ENCODE assay signal across 8 cellular contexts in the genomic region with DNA sequence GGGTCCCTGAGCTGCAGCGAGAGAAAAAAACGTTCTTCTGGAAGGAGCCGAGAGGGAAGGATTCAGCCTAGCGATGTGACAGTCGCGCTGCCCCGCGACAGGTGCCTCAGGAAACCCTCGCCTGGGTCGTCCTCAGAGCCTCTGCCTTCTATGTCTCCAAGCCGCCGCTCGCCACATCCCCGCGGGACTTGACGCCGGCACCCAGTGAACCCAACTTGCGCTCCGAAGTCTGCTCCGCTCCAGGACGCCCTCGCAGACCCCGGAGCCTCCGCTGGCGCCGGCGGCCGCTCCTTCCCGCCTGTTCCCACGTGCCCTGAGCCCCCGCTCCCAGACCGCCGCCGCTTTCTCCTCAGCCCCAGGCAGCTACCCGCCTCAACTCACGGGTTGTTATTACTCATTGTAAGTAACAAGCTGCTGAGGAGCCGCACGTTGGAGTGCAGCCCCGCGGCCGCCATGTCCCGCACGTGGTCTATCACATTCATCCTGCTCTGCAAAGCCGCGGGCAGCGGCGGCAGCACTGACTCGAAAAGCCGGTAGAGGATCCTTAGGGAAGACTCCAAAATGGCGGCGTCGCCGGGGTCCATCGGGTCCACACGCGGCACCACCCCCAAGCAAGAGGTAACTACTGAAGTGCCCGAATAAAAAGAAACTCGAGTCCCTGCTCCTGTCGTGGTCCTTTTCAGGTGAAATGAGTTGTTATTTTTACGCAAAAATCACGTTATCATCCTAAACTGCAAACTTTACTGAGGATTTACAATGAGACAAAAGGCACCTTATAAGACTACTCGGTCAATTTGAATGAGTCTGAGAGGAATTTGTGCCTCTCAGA. TPM values are rescaled to one million over a fixed set of nuclear protein-coding genes. Genes with fewer than 3 reads are reported as not detected.
DNase-seq lines count a peak whose midpoint lies in the region; ATAC-seq, FAIRE-seq and TF ChIP-seq lines count a peak whose summit lies in the region.

Gene ANAPC7 (minus strand): TSS at position 563 of the 829 bp plus-strand sequence. CDS start 81 bp downstream, at position 482.

- H3K4me1 ChIP-seq in Karpas-422 (ENCODE audit: low read length) (peaks cover 20% of the 10 kb centered on the region), esophagus squamous epithelium (peaks cover 8 to 52% (median 19%) of the 10 kb centered on the region in 3 donors)

- TF ChIP-seq CTCF in esophagus squamous epithelium (IDR thresholded peaks at IDR 0.05): no peak

- no peaks in the 10 kb centered on the region for H3K9me3 Mint-ChIP-seq in activated T-cell treated with anti-CD3 and anti-CD28 coated beads, Interleukin-2, amount 50 U/mL, for 72 hours

- H3K4me3 Mint-ChIP-seq in activated T-cell treated with anti-CD3 and anti-CD28 coated beads, Interleukin-2, amount 50 U/mL, for 72 hours: peak within 1 kb of the TSS; percentile 99 to 100

- H2AFZ ChIP-seq in Karpas-422 (ENCODE audit: low read length): peak within 1 kb of the TSS; percentile 100

- H3K9me2 ChIP-seq in Karpas-422 (replicated peaks; ENCODE audit: insufficient read depth, low read length): no peaks in the 10 kb centered on the region

- DNase-seq in COLO829 (ENCODE audit: low spot score) (peak; percentile 96), Karpas-422 (peak; percentile 94), RCC 7860 (ENCODE audit: low spot score) (peak; percentile 72), esophagus squamous epithelium (lab: John Stamatoyannopoulos, UW) (peak; percentile 37), myocyte (ENCODE audit: low read depth) (peak; percentile 93)
- peak; percentile 89 to 92 for DNase-seq in activated T-cell treated with anti-CD3 and anti-CD28 coated beads, Interleukin-2, amount 50 U/mL, for 72 hours
- DNase-seq in stimulated activated CD8-positive, alpha-beta memory T cell treated with anti-CD3 and anti-CD28 coated beads, Interleukin-7, amount 100 ng/mL, for 4 hours (ENCODE audit: low read depth in 2 of 2): peak; percentile 74 to 76

- no peaks in the 10 kb centered on the region for H3K9me3 ChIP-seq in Karpas-422 (ENCODE audit: low read length)
- H3K9me3 ChIP-seq in esophagus squamous epithelium: no peaks in the 10 kb centered on the region

- H3K27me3 ChIP-seq in Karpas-422 (ENCODE audit: low read length) (no peaks in the 10 kb centered on the region), esophagus squamous epithelium (no peaks in the 10 kb centered on the region)

- 0% methylated on average over 28 to 50 of the region's 62 CpGs for WGBS in esophagus squamous epithelium, 2 donors

- peak within 1 kb of the TSS; percentile 93 for H3K4me3 ChIP-seq in Karpas-422 (ENCODE audit: low read length)
- peak within 1 kb of the TSS; percentile 88 to 97 (median 96) for H3K4me3 ChIP-seq in esophagus squamous epithelium

- H3K27me3 Mint-ChIP-seq in activated T-cell treated with anti-CD3 and anti-CD28 coated beads, Interleukin-2, amount 50 U/mL, for 72 hours (ENCODE audit: low read depth): no peaks in the 10 kb centered on the region

- intact Hi-C loops in esophagus squamous epithelium (cut with DNase I): no loop called here

- no peak for FAIRE-seq in RCC 7860 (lab: Jason Lieb, UNC)

- H3K36me3 Mint-ChIP-seq in activated T-cell treated with anti-CD3 and anti-CD28 coated beads, Interleukin-2, amount 50 U/mL, for 72 hours (ENCODE audit: insufficient read depth in 2 of 2): peaks cover 0 to 12% of the 10 kb centered on the region in 2 donors

- peaks cover 29% of the 10 kb centered on the region for H3K4me1 Mint-ChIP-seq in activated T-cell treated with anti-CD3 and anti-CD28 coated beads, Interleukin-2, amount 50 U/mL, for 72 hours (ENCODE audit: low read depth)

- H3K4me2 ChIP-seq in Karpas-422 (ENCODE audit: low read depth, low read length, poor library complexity, severe bottlenecking): peak within 1 kb of the TSS; percentile 90

- peaks cover 52% of the 10 kb centered on the region for H3K79me2 ChIP-seq in Karpas-422 (ENCODE audit: low read length)

- H3K27ac Mint-ChIP-seq in activated T-cell treated with anti-CD3 and anti-CD28 coated beads, Interleukin-2, amount 50 U/mL, for 72 hours: peak within 1 kb of the TSS; percentile 100

- H3K27ac ChIP-seq in Karpas-422 (ENCODE audit: low read length) (peak within 1 kb of the TSS; percentile 92), esophagus squamous epithelium (peak within 1 kb of the TSS; percentile 91 to 98 (median 96))

- H4K20me1 ChIP-seq in Karpas-422 (ENCODE audit: insufficient read depth, low read depth, low read length): 0 out of 2 replicates have a peak, but pooled peaks cover 6% of the 10 kb centered on the region

- peak; percentile 70 for ATAC-seq in GM21576 (IDR thresholded peaks at IDR 0.05; ENCODE audit: unreplicated experiment)
- ATAC-seq in activated T-cell treated with anti-CD3 and anti-CD28 coated beads, Interleukin-2, amount 50 U/mL, for 72 hours (replicated peaks in 1 of 2): peak; percentile 92 to 96

- H3K9ac ChIP-seq in Karpas-422 (ENCODE audit: low read length): peak within 1 kb of the TSS; percentile 85

- TF ChIP-seq POLR2A in esophagus squamous epithelium (IDR thresholded peaks at IDR 0.05): peak in 2 of 4 donors; percentile 40 to 61

- peaks cover 12% of the 10 kb centered on the region for H3K36me3 ChIP-seq in Karpas-422 (ENCODE audit: insufficient read depth, low read length)
- H3K36me3 ChIP-seq in esophagus squamous epithelium: peaks cover 0 to 26% (median 0%) of the 10 kb centered on the region in 3 donors

RNA-seq across cellular contexts. Expression of gene ANAPC7, which starts in this region (rescaled TPM):
- total RNA-seq in Karpas-422 (2014; rRNA removed; shearing (Covaris generic); ENCODE audit: low replicate concordance): 42.3 and 62.1 TPM in 2 replicates
- total RNA-seq in activated T-cell treated with anti-CD3 and anti-CD28 coated beads, Interleukin-2, amount 50 U/mL, for 72 hours: 10 to 100 TPM; 49.1 to 61.1 TPM
- total RNA-seq in esophagus squamous epithelium: 10 to 100 TPM; 67.5 to 78.8 (median 74.4) TPM
- 72.2 and 81.3 TPM in 2 replicates for total RNA-seq in myocyte
- 46.2 TPM for polyA plus RNA-seq in myocyte (2012)

Comparison
In these comparisons a context has a peak if more than half of its experiments do, and no peak if none do; other contexts are left out.
1. Peak in every context shown above with its lines: DNase-seq, ATAC-seq, H3K4me3 ChIP-seq and H3K27ac ChIP-seq.
2. DNase-seq: peak in every context shown above with its lines; median percentile 96 in COLO829; 94 in Karpas-422; 93 in myocyte; 90 in activated T-cell treated with anti-CD3 and anti-CD28 coated beads, Interleukin-2, amount 50 U/mL, for 72 hours; 75 in stimulated activated CD8-positive, alpha-beta memory T cell treated with anti-CD3 and anti-CD28 coated beads, Interleukin-7, amount 100 ng/mL, for 4 hours; 72 in RCC 7860; 37 in esophagus squamous epithelium.